In genomic region chrX:46575991-46576392, GRCh38 we compare ENCODE assay signal across 8 cellular contexts. TPM values are rescaled to one million over a fixed set of nuclear protein-coding genes. Genes with fewer than 3 reads are reported as not detected.
A peak's percentile ranks its signal among the peaks of the same experiment; 100 is the strongest.
DNase-seq lines count a peak whose midpoint lies in the region; ATAC-seq and TF ChIP-seq lines count a peak whose summit lies in the region.

No MANE protein-coding gene starts in this region.

- intact Hi-C loops in Right ventricle myocardium superior (cut with DNase I) = loop anchor here (5.0 kb wide), 1 partner anchor 66 kb away; no protein-coding TSS in a partner anchor

- H3K4me1 ChIP-seq in smooth muscle cell (ENCODE audit: low read depth) = no peaks in the 10 kb centered on the region

- no peaks in the 10 kb centered on the region for H3K36me3 Mint-ChIP-seq in T-helper 17 cell (ENCODE audit: low read depth)

- no peaks in the 10 kb centered on the region for H3K27me3 Mint-ChIP-seq in T-helper 17 cell

- H3K27ac ChIP-seq in smooth muscle cell (ENCODE audit: low read depth) = no peak overlapping the region

- no peaks in the 10 kb centered on the region for H3K27me3 ChIP-seq in smooth muscle cell (ENCODE audit: low read depth)

- no peaks in the 10 kb centered on the region for H3F3A ChIP-seq in smooth muscle cell (ENCODE audit: low read depth)

- H3K4me1 Mint-ChIP-seq in T-helper 17 cell = peaks cover 39% of the 10 kb centered on the region

- H3K4me2 ChIP-seq in smooth muscle cell = peak overlapping the region; percentile 84

- no peak overlapping the region for H3K9ac ChIP-seq in smooth muscle cell (ENCODE audit: low read depth)

- no peak overlapping the region for H2AFZ ChIP-seq in smooth muscle cell (ENCODE audit: low read depth)

- peaks cover 6% of the 10 kb centered on the region for H4K20me1 ChIP-seq in smooth muscle cell (ENCODE audit: low read depth)

- TF ChIP-seq CTCF in smooth muscle cell (IDR thresholded peaks at IDR 0.05; ENCODE audit: borderline replicate concordance, insufficient read depth, poor library complexity, severe bottlenecking) (no peak), GM20000 (IDR thresholded peaks at IDR 0.05; ENCODE audit: extremely low read depth, missing control alignments) (no peak)

- ATAC-seq in T-helper 17 cell (no peak), Right ventricle myocardium superior (ENCODE audit: poor library complexity) (peak; percentile 27)

- no peaks in the 10 kb centered on the region for H3K79me2 ChIP-seq in smooth muscle cell (ENCODE audit: low read depth)

- 32% methylated on average over 5 of the region's 6 CpGs for WGBS in smooth muscle cell (ENCODE audit: low lambda C conversion rate)

- H3K36me3 ChIP-seq in smooth muscle cell (ENCODE audit: low read depth) = no peaks in the 10 kb centered on the region

- no peak overlapping the region for H3K27ac Mint-ChIP-seq in T-helper 17 cell

- DNase-seq in NOMO-1 treated with DMSO at 0.1 percent for 48 hours (lab: John Stamatoyannopoulos, UW; ENCODE audit: unreplicated experiment) = peak; percentile 12
- no peak for DNase-seq in NOMO-1 (lab: John Stamatoyannopoulos, UW; ENCODE audit: unreplicated experiment in 2 of 2)
- no peak for DNase-seq in T-helper 17 cell
- peak; percentile 61 for DNase-seq in Right ventricle myocardium superior
- DNase-seq in smooth muscle cell (lab: John Stamatoyannopoulos, UW; ENCODE audit: unreplicated experiment) = no peak
- no peak for DNase-seq in NCI-H446 treated with DMSO at 0.1 percent for 48 hours (lab: John Stamatoyannopoulos, UW)
- no peak for DNase-seq in GM20000 (ENCODE audit: low spot score)
- no peak for DNase-seq in RKO (ENCODE audit: low spot score)

- peak overlapping the region; percentile 89 for H3K4me3 Mint-ChIP-seq in T-helper 17 cell

- H3K9me3 ChIP-seq in T-helper 17 cell (ENCODE audit: control insufficient read depth, low read length, poor library complexity, severe bottlenecking) (no peaks in the 10 kb centered on the region), smooth muscle cell (replicated peaks; ENCODE audit: low read depth) (no peaks in the 10 kb centered on the region)

- no peak overlapping the region for H3K4me3 ChIP-seq in smooth muscle cell

RNA-seq across cellular contexts. Expression of gene CHST7, which starts 2.4 kb away (rescaled TPM):
- total RNA-seq in T-helper 17 cell (1 to 10 TPM; 6.3 to 6.6 TPM), Right ventricle myocardium superior (14.2 TPM), smooth muscle cell (3.5 and 9.3 TPM in 2 replicates)
- 3.6 and 7.0 TPM in 2 replicates for polyA plus RNA-seq in smooth muscle cell

RNA-seq across cellular contexts. Expression of gene ZNF674, which starts 30.8 kb away (rescaled TPM):
- total RNA-seq in T-helper 17 cell (1 to 10 TPM; 1.6 to 3.9 TPM), Right ventricle myocardium superior (2.7 TPM), smooth muscle cell (3.5 and 4.0 TPM in 2 replicates)
- 1.7 and 2.3 TPM in 2 replicates for polyA plus RNA-seq in smooth muscle cell

Comparison
In these comparisons a context has a peak if more than half of its experiments do, and no peak if none do; other contexts are left out.
1. DNase-seq: peak in NOMO-1 treated with DMSO at 0.1 percent for 48 hours (single experiment) and Right ventricle myocardium superior (single experiment); none in NOMO-1 (0 of 2), T-helper 17 cell (0 of 3), smooth muscle cell (single experiment), NCI-H446 treated with DMSO at 0.1 percent for 48 hours (single experiment), GM20000 (single experiment) and RKO (single experiment).